Comparison of ENCODE assay signal across 17 cellular contexts in genomic region chr7:1114505-1114904, GRCh38. TPM values are rescaled to one million over a fixed set of nuclear protein-coding genes. Genes with fewer than 3 reads are reported as not detected.
DNase-seq lines count a peak whose midpoint lies in the region; ATAC-seq and TF ChIP-seq lines count a peak whose summit lies in the region.
"Had no signal": no experiment of that assay in that cellular context is flagged by ENCODE, and none has a peak within 500 bp of the region (broad histone marks: within the 10 kb centered on the region; RNA-seq: fewer than 3 reads in every experiment).

No MANE protein-coding gene starts in this region.

- no peak overlapping the region for H3K27ac ChIP-seq in heart right ventricle
- no peak overlapping the region for H3K27ac ChIP-seq in mesenchymal stem cell (ENCODE audit: low read length, poor library complexity, severe bottlenecking)
- H3K27ac ChIP-seq in upper lobe of right lung = no peak overlapping the region
- no peak overlapping the region for H3K27ac ChIP-seq in vagina

- no peak overlapping the region for H3K18ac ChIP-seq in mesenchymal stem cell (ENCODE audit: low read depth in 1 of 2, low read length in 2 of 2)

- H3K4ac ChIP-seq in mesenchymal stem cell (ENCODE audit: low read depth in 1 of 2, low read length in 2 of 2) = no peak overlapping the region

- H3K9ac ChIP-seq in mesenchymal stem cell (ENCODE audit: low read length) = no peak overlapping the region

- H3K4me2 ChIP-seq in mesenchymal stem cell (ENCODE audit: low read length, poor library complexity, severe bottlenecking) = no peak overlapping the region

- H3K4me1 ChIP-seq in heart right ventricle (peaks cover 0 to 13% (median 0%) of the 10 kb centered on the region in 9 donors), mesenchymal stem cell (ENCODE audit: control insufficient read depth, insufficient read depth, low read depth, low read length) (no peaks in the 10 kb centered on the region), upper lobe of right lung (no peaks in the 10 kb centered on the region), vagina (no peaks in the 10 kb centered on the region)
- H3K4me1 ChIP-seq: Caco-2, HAP-1 had no signal

- no peak for TF ChIP-seq POLR2A in vagina (IDR thresholded peaks at IDR 0.05)

- H3K23ac ChIP-seq in mesenchymal stem cell (ENCODE audit: low read length in 2 of 2) = peak overlapping the region in 1 of 2 experiments; percentile 38

- H4K91ac ChIP-seq in mesenchymal stem cell (ENCODE audit: low read length) = no peak overlapping the region

- ATAC-seq in Right ventricle myocardium inferior (no peak), heart right ventricle (no peak), left cardiac atrium (no peak), upper lobe of right lung (no peak), GM18873 (IDR thresholded peaks at IDR 0.05; ENCODE audit: low FRiP score, unreplicated experiment) (no peak)
- ATAC-seq: Panc1 had no signal

- H2AFZ ChIP-seq in mesenchymal stem cell (ENCODE audit: low read depth, low read length) = no peak overlapping the region

- H2BK15ac ChIP-seq in mesenchymal stem cell (ENCODE audit: low read depth, poor library complexity, severe bottlenecking) = no peak overlapping the region

- H3K79me1 ChIP-seq in mesenchymal stem cell (replicated peaks; ENCODE audit: low read length, poor library complexity, severe bottlenecking) = peaks cover 50% of the 10 kb centered on the region

- TF ChIP-seq CTCF in heart right ventricle (IDR thresholded peaks at IDR 0.05) (no peak), upper lobe of right lung (IDR thresholded peaks at IDR 0.05) (no peak), vagina (IDR thresholded peaks at IDR 0.05) (no peak)

- WGBS in heart right ventricle, 2 donors = 92% methylated on average over 19 of the region's 19 CpGs
- 96% methylated on average over 19 of the region's 19 CpGs for WGBS in mesenchymal stem cell

- DNase-seq in Right ventricle myocardium inferior (ENCODE audit: missing footprints) (peak; percentile 61), heart right ventricle (no peak), left cardiac atrium (peak; percentile 5), mesenchymal stem cell (no peak), upper lobe of right lung (peak; percentile 54), vagina (ENCODE audit: extremely low spot score in 2 of 2) (no peak), GM03348 (ENCODE audit: low spot score) (no peak)
- DNase-seq: 8988T; CD4-positive, alpha-beta T cell; Kasumi-1; MM.1S; NCI-H1092; NCI-H2081 had no signal

- no peak overlapping the region for H2BK5ac ChIP-seq in mesenchymal stem cell (ENCODE audit: low read depth, low read length, poor library complexity, severe bottlenecking)

- no peaks in the 10 kb centered on the region for H3K27me3 ChIP-seq in heart right ventricle
- H3K27me3 ChIP-seq in mesenchymal stem cell (ENCODE audit: control insufficient read depth in 1 of 2, insufficient read depth in 1 of 2, low read length in 2 of 2) = no peaks in the 10 kb centered on the region
- H3K27me3 ChIP-seq in upper lobe of right lung = no peaks in the 10 kb centered on the region
- no peaks in the 10 kb centered on the region for H3K27me3 ChIP-seq in vagina

- H3K4me3 ChIP-seq in heart right ventricle (no peak overlapping the region), mesenchymal stem cell (ENCODE audit: insufficient read depth in 1 of 2, low read depth in 1 of 2, low read length in 2 of 2) (no peak overlapping the region), upper lobe of right lung (no peak overlapping the region), vagina (no peak overlapping the region)
- H3K4me3 ChIP-seq: HAP-1 had no signal

- H3K36me3 ChIP-seq in heart right ventricle = no peaks in the 10 kb centered on the region
- peaks cover 0 to 41% of the 10 kb centered on the region in 2 experiments for H3K36me3 ChIP-seq in mesenchymal stem cell (ENCODE audit: control insufficient read depth in 1 of 2, insufficient read depth in 2 of 2, low read depth in 1 of 2, low read length in 2 of 2)
- H3K36me3 ChIP-seq in upper lobe of right lung = no peaks in the 10 kb centered on the region
- no peaks in the 10 kb centered on the region for H3K36me3 ChIP-seq in vagina
- H3K36me3 ChIP-seq: HAP-1 had no signal

- no peak overlapping the region for H2BK12ac ChIP-seq in mesenchymal stem cell (ENCODE audit: low read length in 2 of 2)

- no peak overlapping the region for H3K14ac ChIP-seq in mesenchymal stem cell (ENCODE audit: low read length in 2 of 2)

- H2AK5ac ChIP-seq in mesenchymal stem cell (ENCODE audit: low read length, severe bottlenecking) = no peak overlapping the region

- H4K8ac ChIP-seq in mesenchymal stem cell (ENCODE audit: low read length) = peak overlapping the region; percentile 19

- H2BK120ac ChIP-seq in mesenchymal stem cell (ENCODE audit: low read depth, low read length) = no peak overlapping the region

- intact Hi-C loops in Right ventricle myocardium inferior (cut with DNase I) = no loop called here
- intact Hi-C loops in heart right ventricle (cut with DNase I) = no loop called here
- intact Hi-C loops in left cardiac atrium (cut with DNase I) = no loop called here
- intact Hi-C loops in upper lobe of right lung (cut with DNase I) = no loop called here
- intact Hi-C loops in vagina (cut with DNase I) = no loop called here

- H3K9me3 ChIP-seq in heart right ventricle (no peaks in the 10 kb centered on the region), mesenchymal stem cell (ENCODE audit: control insufficient read depth, low read length) (no peaks in the 10 kb centered on the region), upper lobe of right lung (no peaks in the 10 kb centered on the region), vagina (no peaks in the 10 kb centered on the region)
- H3K9me3 ChIP-seq: Caco-2, HAP-1 had no signal

RNA-seq across cellular contexts. Expression of gene GPER1, which starts 26.6 kb away (rescaled TPM):
- total RNA-seq in Right ventricle myocardium inferior = 3.6 TPM
- total RNA-seq in heart right ventricle = 1 to 10 TPM; 1.1 to 4.7 (median 1.7) TPM
- polyA plus RNA-seq in heart right ventricle = 1 to 10 TPM; 3.0 to 4.5 TPM
- total RNA-seq in left cardiac atrium = 1 to 10 TPM; 4.6 to 7.6 TPM
- polyA plus RNA-seq in mesenchymal stem cell (2013, experiment 1 of 2) = 3.9 TPM
- 4.0 TPM for polyA plus RNA-seq in mesenchymal stem cell (2013, experiment 2 of 2)
- total RNA-seq in upper lobe of right lung = 11.1 TPM
- 8.3 TPM for total RNA-seq in vagina
- total RNA-seq: CD4-positive, alpha-beta T cell had no signal

RNA-seq across cellular contexts. Expression of gene ZFAND2A, which starts 45.5 kb away (rescaled TPM):
- total RNA-seq in Right ventricle myocardium inferior (5.9 TPM), heart right ventricle (10 to 100 TPM in 4 of 10 donors, 1 to 10 TPM in 6; 4.4 to 11.2 (median 7.7) TPM), left cardiac atrium (10 to 100 TPM in 1 of 2 donors, 1 to 10 TPM in 1; 9.8 to 16.7 TPM), upper lobe of right lung (19.9 TPM), vagina (30.9 TPM)
- polyA plus RNA-seq in heart right ventricle = 10 to 100 TPM; 26.9 to 32.6 TPM
- polyA plus RNA-seq in mesenchymal stem cell (2013, experiment 1 of 2) = 16.9 TPM
- 17.7 TPM for polyA plus RNA-seq in mesenchymal stem cell (2013, experiment 2 of 2)

Comparison
In these comparisons a context has a peak if more than half of its experiments do, and no peak if none do; other contexts are left out.
1. DNase-seq: peak in Right ventricle myocardium inferior (single experiment), left cardiac atrium (single experiment) and upper lobe of right lung (single experiment); none in heart right ventricle (0 of 2), mesenchymal stem cell (single experiment), vagina (0 of 2) and GM03348 (single experiment).